Comparison of ENCODE assay signal across 1 cellular context in genomic region chr6:80254716-80255115, GRCh38.
TF ChIP-seq lines count a peak whose summit lies in the region.

No MANE protein-coding gene starts in this region.

TF ChIP-seq in WTC11, 78 proteins besides CTCF, POLR2A, EP300 and RAD21 (continued from another document):
- TF ChIP-seq ZNF532 (CRISPR knock-in tag; IDR thresholded peaks at IDR 0.05; ENCODE audit: borderline replicate concordance) (no peak), KAT7 (CRISPR knock-in tag; IDR thresholded peaks at IDR 0.05; ENCODE audit: borderline replicate concordance) (no peak), ZNF396 (CRISPR knock-in tag; IDR thresholded peaks at IDR 0.05; ENCODE audit: borderline replicate concordance) (no peak), GABPB1 (CRISPR knock-in tag; IDR thresholded peaks at IDR 0.05) (no peak), MXD4 (CRISPR knock-in tag; IDR thresholded peaks at IDR 0.05; ENCODE audit: borderline replicate concordance) (no peak), EMX1 (CRISPR knock-in tag; IDR thresholded peaks at IDR 0.05) (no peak), RORB (CRISPR knock-in tag; IDR thresholded peaks at IDR 0.05) (no peak), ATF1 (CRISPR knock-in tag; IDR thresholded peaks at IDR 0.05) (no peak), ZNF138 (CRISPR knock-in tag; conservative IDR thresholded peaks at IDR 0.05) (no peak), AR (CRISPR knock-in tag; IDR thresholded peaks at IDR 0.05) (no peak), NFYB (CRISPR knock-in tag; conservative IDR thresholded peaks at IDR 0.05; ENCODE audit: low read depth) (no peak)
- TF ChIP-seq, protein P1, sequence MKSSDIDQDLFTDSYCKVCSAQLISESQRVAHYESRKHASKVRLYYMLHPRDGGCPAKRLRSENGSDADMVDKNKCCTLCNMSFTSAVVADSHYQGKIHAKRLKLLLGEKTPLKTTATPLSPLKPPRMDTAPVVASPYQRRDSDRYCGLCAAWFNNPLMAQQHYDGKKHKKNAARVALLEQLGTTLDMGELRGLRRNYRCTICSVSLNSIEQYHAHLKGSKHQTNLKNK (CRISPR knock-in tag; IDR thresholded peaks at IDR 0.05): no peak
- TF ChIP-seq, protein P2, sequence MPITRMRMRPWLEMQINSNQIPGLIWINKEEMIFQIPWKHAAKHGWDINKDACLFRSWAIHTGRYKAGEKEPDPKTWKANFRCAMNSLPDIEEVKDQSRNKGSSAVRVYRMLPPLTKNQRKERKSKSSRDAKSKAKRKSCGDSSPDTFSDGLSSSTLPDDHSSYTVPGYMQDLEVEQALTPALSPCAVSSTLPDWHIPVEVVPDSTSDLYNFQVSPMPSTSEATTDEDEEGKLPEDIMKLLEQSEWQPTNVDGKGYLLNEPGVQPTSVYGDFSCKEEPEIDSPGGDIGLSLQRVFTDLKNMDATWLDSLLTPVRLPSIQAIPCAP (CRISPR knock-in tag; IDR thresholded peaks at IDR 0.05): no peak
- TF ChIP-seq, protein P3, sequence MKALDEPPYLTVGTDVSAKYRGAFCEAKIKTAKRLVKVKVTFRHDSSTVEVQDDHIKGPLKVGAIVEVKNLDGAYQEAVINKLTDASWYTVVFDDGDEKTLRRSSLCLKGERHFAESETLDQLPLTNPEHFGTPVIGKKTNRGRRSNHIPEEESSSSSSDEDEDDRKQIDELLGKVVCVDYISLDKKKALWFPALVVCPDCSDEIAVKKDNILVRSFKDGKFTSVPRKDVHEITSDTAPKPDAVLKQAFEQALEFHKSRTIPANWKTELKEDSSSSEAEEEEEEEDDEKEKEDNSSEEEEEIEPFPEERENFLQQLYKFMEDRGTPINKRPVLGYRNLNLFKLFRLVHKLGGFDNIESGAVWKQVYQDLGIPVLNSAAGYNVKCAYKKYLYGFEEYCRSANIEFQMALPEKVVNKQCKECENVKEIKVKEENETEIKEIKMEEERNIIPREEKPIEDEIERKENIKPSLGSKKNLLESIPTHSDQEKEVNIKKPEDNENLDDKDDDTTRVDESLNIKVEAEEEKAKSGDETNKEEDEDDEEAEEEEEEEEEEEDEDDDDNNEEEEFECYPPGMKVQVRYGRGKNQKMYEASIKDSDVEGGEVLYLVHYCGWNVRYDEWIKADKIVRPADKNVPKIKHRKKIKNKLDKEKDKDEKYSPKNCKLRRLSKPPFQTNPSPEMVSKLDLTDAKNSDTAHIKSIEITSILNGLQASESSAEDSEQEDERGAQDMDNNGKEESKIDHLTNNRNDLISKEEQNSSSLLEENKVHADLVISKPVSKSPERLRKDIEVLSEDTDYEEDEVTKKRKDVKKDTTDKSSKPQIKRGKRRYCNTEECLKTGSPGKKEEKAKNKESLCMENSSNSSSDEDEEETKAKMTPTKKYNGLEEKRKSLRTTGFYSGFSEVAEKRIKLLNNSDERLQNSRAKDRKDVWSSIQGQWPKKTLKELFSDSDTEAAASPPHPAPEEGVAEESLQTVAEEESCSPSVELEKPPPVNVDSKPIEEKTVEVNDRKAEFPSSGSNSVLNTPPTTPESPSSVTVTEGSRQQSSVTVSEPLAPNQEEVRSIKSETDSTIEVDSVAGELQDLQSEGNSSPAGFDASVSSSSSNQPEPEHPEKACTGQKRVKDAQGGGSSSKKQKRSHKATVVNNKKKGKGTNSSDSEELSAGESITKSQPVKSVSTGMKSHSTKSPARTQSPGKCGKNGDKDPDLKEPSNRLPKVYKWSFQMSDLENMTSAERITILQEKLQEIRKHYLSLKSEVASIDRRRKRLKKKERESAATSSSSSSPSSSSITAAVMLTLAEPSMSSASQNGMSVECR (CRISPR knock-in tag; IDR thresholded peaks at IDR 0.05; ENCODE audit: borderline replicate concordance): no peak
